In the genomic region with DNA sequence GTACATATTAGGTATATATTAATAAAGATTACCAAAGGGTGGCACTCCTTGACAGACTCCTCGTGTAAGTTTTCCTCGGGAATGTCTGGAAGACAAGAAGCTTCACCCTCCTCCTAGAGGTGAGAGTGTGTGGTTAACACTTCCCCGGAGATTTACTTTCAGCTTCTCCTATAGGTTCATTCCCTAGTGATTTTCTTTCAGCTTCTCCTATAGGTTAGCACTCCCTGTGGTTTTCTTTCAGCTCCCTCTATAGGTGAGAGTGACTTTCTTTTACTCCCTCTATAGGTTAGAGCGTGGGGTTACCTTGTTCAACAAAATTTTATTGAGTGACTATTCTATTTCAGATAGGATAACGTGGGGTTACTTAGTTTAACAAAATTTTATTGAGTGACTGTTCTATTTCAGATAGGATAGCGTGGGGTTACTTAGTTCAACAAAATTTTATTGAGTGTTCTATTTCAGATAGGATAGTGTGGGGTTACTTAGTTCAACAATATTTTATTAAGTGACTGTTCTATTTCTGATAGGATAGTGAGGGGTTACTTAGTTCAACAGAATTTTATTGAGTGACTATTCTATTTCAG, we compare ENCODE assay signal across 8 cellular contexts. TPM values are rescaled to one million over a fixed set of nuclear protein-coding genes. Genes with fewer than 3 reads are reported as not detected.
DNase-seq lines count a peak whose midpoint lies in the region; ATAC-seq and TF ChIP-seq lines count a peak whose summit lies in the region.

No MANE protein-coding gene starts in this region.

- H3K9me2 ChIP-seq in SK-N-SH: no peaks in the 10 kb centered on the region

- POLR2A ChIA-PET in MCF 10A (lab: Yijun Ruan, JAX): no interaction called here
- POLR2A ChIA-PET in SK-N-SH (lab: Yijun Ruan, JAX): no interaction called here

- peaks cover 6% of the 10 kb centered on the region for H3F3A ChIP-seq in SK-N-SH (replicated peaks; ENCODE audit: insufficient read depth)

- no peak overlapping the region for H3K27ac Mint-ChIP-seq in MCF 10A (ENCODE audit: low read depth, unreplicated experiment)

- no peaks in the 10 kb centered on the region for H4K20me1 ChIP-seq in SK-N-SH (ENCODE audit: insufficient read depth)

- no peak for TF ChIP-seq POLR2A in breast epithelium (IDR thresholded peaks at IDR 0.05)

- 52% methylated on average over 6 of the region's 6 CpGs for WGBS in SK-N-SH (ENCODE audit: low lambda C conversion rate)

- TF ChIP-seq CTCF in MCF 10A (IDR thresholded peaks at IDR 0.05; ENCODE audit: unreplicated experiment) (peak; percentile 21), breast epithelium (IDR thresholded peaks at IDR 0.05) (no peak), SK-N-SH (IDR thresholded peaks at IDR 0.05) (peak; percentile 55), kidney epithelial cell (IDR thresholded peaks at IDR 0.05; ENCODE audit: insufficient read depth, low read length, poor library complexity, severe bottlenecking) (peak; percentile 8)

- peaks cover 0 to 15% of the 10 kb centered on the region in 2 donors for H3K27me3 ChIP-seq in breast epithelium
- no peaks in the 10 kb centered on the region for H3K27me3 ChIP-seq in SK-N-SH (ENCODE audit: insufficient read depth)
- no peaks in the 10 kb centered on the region for H3K27me3 ChIP-seq in kidney epithelial cell (ENCODE audit: control insufficient read depth, insufficient read depth, low read length)
- no peaks in the 10 kb centered on the region for H3K27me3 ChIP-seq in effector memory CD4-positive, alpha-beta T cell (replicated peaks; ENCODE audit: control insufficient read depth, insufficient read depth, low read length, poor library complexity, severe bottlenecking)

- no peaks in the 10 kb centered on the region for H3K9me3 ChIP-seq in breast epithelium
- no peaks in the 10 kb centered on the region for H3K9me3 ChIP-seq in SK-N-SH
- no peaks in the 10 kb centered on the region for H3K9me3 ChIP-seq in effector memory CD4-positive, alpha-beta T cell (ENCODE audit: control insufficient read depth, low read length)

- H3K4me2 ChIP-seq in SK-N-SH: no peak overlapping the region

- H3K4me3 ChIP-seq in breast epithelium: no peak overlapping the region
- H3K4me3 ChIP-seq in SK-N-SH (ENCODE audit: low read depth in 2 of 2, low read length in 1 of 2): peak overlapping the region in 1 of 2 experiments; percentile 15; a peak in 1 of 4 replicates
- H3K4me3 ChIP-seq in kidney epithelial cell (ENCODE audit: low read depth, low read length): no peak overlapping the region
- H3K4me3 ChIP-seq in effector memory CD4-positive, alpha-beta T cell (ENCODE audit: insufficient read depth, low read depth, low read length, poor library complexity, severe bottlenecking): no peak overlapping the region

- ATAC-seq in HG03565 (IDR thresholded peaks at IDR 0.05; ENCODE audit: unreplicated experiment): peak; percentile 85

- no peak overlapping the region for H3K4me3 Mint-ChIP-seq in MCF 10A (ENCODE audit: unreplicated experiment)

- H3K36me3 Mint-ChIP-seq in MCF 10A (ENCODE audit: insufficient read depth, unreplicated experiment): peaks cover 13% of the 10 kb centered on the region

- peak; percentile 65 for DNase-seq in MCF 10A (ENCODE audit: unreplicated experiment)
- DNase-seq in breast epithelium (ENCODE audit: low spot score in 2 of 2): no peak
- DNase-seq in SK-N-SH: peak; percentile 66
- no peak for DNase-seq in kidney epithelial cell (ENCODE audit: low read depth)
- DNase-seq in posterior cingulate gyrus: no peak
- no peak for DNase-seq in midbrain (lab: John Stamatoyannopoulos, UW)
- DNase-seq in effector memory CD4-positive, alpha-beta T cell: no peak

- TF ChIP-seq EP300 in SK-N-SH (IDR thresholded peaks at IDR 0.05; ENCODE audit: borderline replicate concordance in 1 of 2, low read depth in 1 of 2, low read length in 1 of 2): no peak

- peaks cover 13% of the 10 kb centered on the region for H3K27me3 Mint-ChIP-seq in MCF 10A (ENCODE audit: insufficient read depth, unreplicated experiment)

- H3K36me3 ChIP-seq in breast epithelium (no peaks in the 10 kb centered on the region), SK-N-SH (replicated peaks in 1 of 2; ENCODE audit: control insufficient read depth in 1 of 2, insufficient read depth in 2 of 2, low read length in 1 of 2) (peaks cover 2 to 8% of the 10 kb centered on the region in 2 experiments), kidney epithelial cell (ENCODE audit: control insufficient read depth, insufficient read depth, low read length) (no peaks in the 10 kb centered on the region)
- no peaks in the 10 kb centered on the region for H3K36me3 ChIP-seq in effector memory CD4-positive, alpha-beta T cell (ENCODE audit: control insufficient read depth, insufficient read depth, low read length)

- H2AFZ ChIP-seq in SK-N-SH (ENCODE audit: low read depth): no peak overlapping the region

- no peaks in the 10 kb centered on the region for H3K79me2 ChIP-seq in SK-N-SH (ENCODE audit: insufficient read depth)

- CTCF ChIA-PET in MCF 10A (lab: Yijun Ruan, JAX) (interaction anchor here (0.6 to 3.6 kb wide), 10 partner anchors 13 to 1680 kb away, joined by 3 to 27 read pairs (median 4); no protein-coding TSS in a partner anchor), SK-N-SH (lab: Yijun Ruan, JAX) (interaction anchor here (0.5 to 2.9 kb wide), 8 partner anchors 10 to 280 kb away, joined by 3 to 17 read pairs (median 3); no protein-coding TSS in a partner anchor)

- H3K4me1 Mint-ChIP-seq in MCF 10A (ENCODE audit: insufficient read depth, unreplicated experiment): peaks cover 7% of the 10 kb centered on the region

- H3K4me1 ChIP-seq in breast epithelium (no peaks in the 10 kb centered on the region), SK-N-SH (ENCODE audit: control insufficient read depth in 1 of 2, insufficient read depth in 2 of 2, low read depth in 1 of 2, low read length in 1 of 2) (no peaks in the 10 kb centered on the region)
- H3K4me1 ChIP-seq in effector memory CD4-positive, alpha-beta T cell (ENCODE audit: control insufficient read depth, insufficient read depth, low read length, poor library complexity, severe bottlenecking): no peaks in the 10 kb centered on the region

- no peak overlapping the region for H3K9ac ChIP-seq in SK-N-SH

- intact Hi-C loops in MCF 10A (cut with micrococcal nuclease) (no loop called here), breast epithelium (cut with DNase I; ENCODE audit: low total_unique reads) (no loop called here), posterior cingulate gyrus (cut with DNase I) (no loop called here)

- no TSS peak for BruUV-seq in MCF 10A (replicated peaks; lab: Mats Ljungman, UMichigan)

- H3K27ac ChIP-seq in breast epithelium: no peak overlapping the region
- H3K27ac ChIP-seq in SK-N-SH (ENCODE audit: low read depth in 2 of 2, low read length in 1 of 2): no peak overlapping the region
- H3K27ac ChIP-seq in effector memory CD4-positive, alpha-beta T cell (ENCODE audit: insufficient read depth, low read length, poor library complexity, severe bottlenecking): no peak overlapping the region

- no peaks in the 10 kb centered on the region for H3K9me3 Mint-ChIP-seq in MCF 10A (ENCODE audit: unreplicated experiment)

- peak; percentile 45 for TF ChIP-seq RAD21 in SK-N-SH (IDR thresholded peaks at IDR 0.05; ENCODE audit: low read length)

TF ChIP-seq in SK-N-SH, 30 proteins besides CTCF, POLR2A, EP300 and RAD21:
- no peak for TF ChIP-seq NRF1 (IDR thresholded peaks at IDR 0.05; ENCODE audit: low read depth, low read length)
- no peak for TF ChIP-seq FOXJ3 (CRISPR knock-in tag; IDR thresholded peaks at IDR 0.05)
- TF ChIP-seq, protein P1, sequence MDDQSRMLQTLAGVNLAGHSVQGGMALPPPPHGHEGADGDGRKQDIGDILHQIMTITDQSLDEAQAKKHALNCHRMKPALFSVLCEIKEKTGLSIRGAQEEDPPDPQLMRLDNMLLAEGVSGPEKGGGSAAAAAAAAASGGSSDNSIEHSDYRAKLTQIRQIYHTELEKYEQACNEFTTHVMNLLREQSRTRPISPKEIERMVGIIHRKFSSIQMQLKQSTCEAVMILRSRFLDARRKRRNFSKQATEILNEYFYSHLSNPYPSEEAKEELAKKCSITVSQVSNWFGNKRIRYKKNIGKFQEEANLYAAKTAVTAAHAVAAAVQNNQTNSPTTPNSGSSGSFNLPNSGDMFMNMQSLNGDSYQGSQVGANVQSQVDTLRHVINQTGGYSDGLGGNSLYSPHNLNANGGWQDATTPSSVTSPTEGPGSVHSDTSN (IDR thresholded peaks at IDR 0.05): no peak
- no peak for TF ChIP-seq RXRA (IDR thresholded peaks at IDR 0.05; ENCODE audit: borderline replicate concordance, low read depth)
- no peak for TF ChIP-seq ELF1 (IDR thresholded peaks at IDR 0.05)
- no peak for TF ChIP-seq TAF1 (IDR thresholded peaks at IDR 0.05; ENCODE audit: borderline replicate concordance, low read depth, low read length)
- TF ChIP-seq, protein P2, sequence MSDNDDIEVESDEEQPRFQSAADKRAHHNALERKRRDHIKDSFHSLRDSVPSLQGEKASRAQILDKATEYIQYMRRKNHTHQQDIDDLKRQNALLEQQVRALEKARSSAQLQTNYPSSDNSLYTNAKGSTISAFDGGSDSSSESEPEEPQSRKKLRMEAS (IDR thresholded peaks at IDR 0.05; ENCODE audit: low read depth): peak; percentile 54; the same call in 1 of the 2 replicates
- TF ChIP-seq, protein P3, sequence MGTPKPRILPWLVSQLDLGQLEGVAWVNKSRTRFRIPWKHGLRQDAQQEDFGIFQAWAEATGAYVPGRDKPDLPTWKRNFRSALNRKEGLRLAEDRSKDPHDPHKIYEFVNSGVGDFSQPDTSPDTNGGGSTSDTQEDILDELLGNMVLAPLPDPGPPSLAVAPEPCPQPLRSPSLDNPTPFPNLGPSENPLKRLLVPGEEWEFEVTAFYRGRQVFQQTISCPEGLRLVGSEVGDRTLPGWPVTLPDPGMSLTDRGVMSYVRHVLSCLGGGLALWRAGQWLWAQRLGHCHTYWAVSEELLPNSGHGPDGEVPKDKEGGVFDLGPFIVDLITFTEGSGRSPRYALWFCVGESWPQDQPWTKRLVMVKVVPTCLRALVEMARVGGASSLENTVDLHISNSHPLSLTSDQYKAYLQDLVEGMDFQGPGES (IDR thresholded peaks at IDR 0.05; ENCODE audit: low read depth, low read length): no peak
- TF ChIP-seq FOSL2 (IDR thresholded peaks at IDR 0.05; ENCODE audit: borderline replicate concordance, low read depth): 0 out of 2 replicates have a peak, but pooled peaks have one; percentile 3
- peak; percentile 73; the same call in 1 of the 2 replicates for TF ChIP-seq RFX5 (IDR thresholded peaks at IDR 0.05; ENCODE audit: low read length)
- no peak for TF ChIP-seq JUND (IDR thresholded peaks at IDR 0.05)

RNA-seq across cellular contexts. Expression of a gene that starts 32.7 kb away (rescaled TPM):
- 16.2 and 18.1 TPM in 2 replicates for total RNA-seq in MCF 10A (2022)
- 10 to 100 TPM; 13.8 to 19.0 (median 15.7) TPM for total RNA-seq in breast epithelium
- polyA plus RNA-seq in SK-N-SH (2012; rRNA removed): 43.6 and 54.5 TPM in 2 replicates
- 47.4 and 52.7 TPM in 2 replicates for polyA plus RNA-seq in SK-N-SH (2012; cell fraction: cytosol; rRNA removed)
- polyA plus RNA-seq in SK-N-SH (2012; cell fraction: nucleus; rRNA removed): 60.7 and 148 TPM in 2 replicates
- total RNA-seq in kidney epithelial cell: 7.9 and 12.9 TPM in 2 replicates

Comparison
In these comparisons a context has a peak if more than half of its experiments do, and no peak if none do; other contexts are left out.
1. DNase-seq: peak in MCF 10A (single experiment) and SK-N-SH (single experiment); none in breast epithelium (0 of 2), kidney epithelial cell (single experiment), posterior cingulate gyrus (0 of 10), midbrain (single experiment) and effector memory CD4-positive, alpha-beta T cell (0 of 3).
2. CTCF ChIP-seq: peak in MCF 10A (single experiment), SK-N-SH (single experiment) and kidney epithelial cell (single experiment); none in breast epithelium (0 of 3).